Comparison of ENCODE assay signal across 17 cellular contexts in the genomic region with DNA sequence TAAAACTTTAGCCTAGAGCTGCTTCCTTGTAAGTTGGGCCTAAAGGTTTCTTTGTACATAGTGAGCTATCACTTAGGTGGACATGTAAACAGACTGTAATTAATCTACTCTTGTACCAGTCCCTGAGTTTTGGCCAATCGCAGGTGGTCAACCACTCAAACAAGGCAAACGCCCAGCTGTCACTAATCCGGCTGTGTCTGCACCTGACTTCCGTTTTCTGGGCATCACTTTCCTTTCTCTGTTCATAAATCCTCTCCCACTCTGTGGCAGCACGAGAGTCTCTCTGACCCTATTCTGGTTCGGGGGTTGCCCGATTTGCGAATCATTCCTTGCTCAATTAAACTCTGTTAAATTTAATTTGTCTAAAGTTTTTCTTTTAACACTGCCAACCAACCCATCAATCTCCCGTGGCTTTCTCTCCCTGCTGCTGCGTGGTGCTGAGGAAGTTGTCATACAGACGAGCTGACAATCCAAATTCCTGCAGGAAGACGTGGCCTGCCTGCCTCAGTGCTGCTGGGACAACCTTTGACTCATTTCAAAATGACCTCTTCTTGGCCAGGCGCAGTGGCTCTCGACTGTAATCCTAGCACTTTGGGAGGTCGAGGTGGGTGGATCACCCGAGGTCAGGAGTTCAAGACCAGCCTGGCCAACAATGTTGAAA.
DNase-seq lines count a peak whose midpoint lies in the region; ATAC-seq lines count a peak whose summit lies in the region.
"Had no signal": no experiment of that assay in that cellular context is flagged by ENCODE, and none has a peak within 500 bp of the region (broad histone marks: within the 10 kb centered on the region; RNA-seq: fewer than 3 reads in every experiment).

No MANE protein-coding gene starts in this region.

- no peak overlapping the region for H3K4me3 ChIP-seq in GM23248
- H3K4me3 ChIP-seq: skin epidermis, thyroid gland had no signal

- H3K4me2 ChIP-seq in GM23248 (ENCODE audit: unreplicated experiment) = no peak overlapping the region

- DNase-seq in RPMI7951 (ENCODE audit: low read depth) (peak; percentile 7), naive B cell (no peak), SKM-1 treated with dmso at 0.1 percent for 144 hours (lab: John Stamatoyannopoulos, UW; ENCODE audit: unreplicated experiment) (no peak), GM23248 (no peak)
- no peak for DNase-seq in stimulated activated CD4-positive, alpha-beta T cell treated with anti-CD3 and anti-CD28 coated beads, Interleukin-4, amount 100 ng/mL, for 1 hour
- DNase-seq: activated naive CD8-positive, alpha-beta T cell treated with anti-CD3 and anti-CD28 coated beads, Interleukin-2, amount 50 U/mL, for 24 hours; effector memory CD8-positive, alpha-beta T cell; NCI-H2029; NCI-H510A; T-cell; thyroid gland had no signal

- peaks cover 0 to 6% of the 10 kb centered on the region in 2 donors for H3K36me3 Mint-ChIP-seq in naive B cell
- H3K36me3 Mint-ChIP-seq: T-cell had no signal

- 58 to 61% methylated on average over 16 of the region's 16 CpGs for WGBS in GM23248 (ENCODE audit: low coverage in 1 of 2, low lambda C conversion rate in 2 of 2, missing lambda C conversion rate in 2 of 2), 2 experiments

- no peak overlapping the region for H3K27ac ChIP-seq in GM23248
- H3K27ac ChIP-seq: skin epidermis, thyroid gland, VCaP had no signal

- H3K27me3 Mint-ChIP-seq in naive B cell = peaks cover 0 to 4% (median 0%) of the 10 kb centered on the region in 3 donors
- H3K27me3 Mint-ChIP-seq: central memory CD8-positive, alpha-beta T cell; effector memory CD8-positive, alpha-beta T cell had no signal

- in situ Hi-C loops in GM23248 (cut with MboI) = no loop called here

- H4K20me1 ChIP-seq in GM23248 (ENCODE audit: insufficient read depth) = no peaks in the 10 kb centered on the region

- no peaks in the 10 kb centered on the region for H3K4me1 ChIP-seq in GM23248 (ENCODE audit: insufficient read depth)
- H3K4me1 ChIP-seq: thyroid gland had no signal

- no peaks in the 10 kb centered on the region for H3K27me3 ChIP-seq in GM23248 (replicated peaks; ENCODE audit: insufficient read depth)
- H3K27me3 ChIP-seq: thyroid gland had no signal

- no peaks in the 10 kb centered on the region for H3K9me2 ChIP-seq in GM23248 (ENCODE audit: insufficient read depth)

- H3K4me1 Mint-ChIP-seq in naive B cell = peaks cover 2 to 7% (median 3%) of the 10 kb centered on the region in 3 donors
- H3K4me1 Mint-ChIP-seq: activated naive CD8-positive, alpha-beta T cell treated with anti-CD3 and anti-CD28 coated beads, Interleukin-2, amount 50 U/mL, for 24 hours; central memory CD8-positive, alpha-beta T cell; T-cell had no signal

- H3K36me3 ChIP-seq in GM23248 (ENCODE audit: low read depth) = no peaks in the 10 kb centered on the region
- H3K36me3 ChIP-seq: thyroid gland had no signal

- H3K9ac ChIP-seq in GM23248 = no peak overlapping the region

- H3K4me3 Mint-ChIP-seq in naive B cell = peak overlapping the region in 5 of 8 donors; percentile 25 to 61 (median 41)
- H3K4me3 Mint-ChIP-seq: activated naive CD8-positive, alpha-beta T cell treated with anti-CD3 and anti-CD28 coated beads, Interleukin-2, amount 50 U/mL, for 24 hours; activated T-helper 1 cell treated with anti-CD3 and anti-CD28 coated beads, Interleukin-12 subunit alpha, Interleukin-12 subunit beta, Interleukin-2, Interleukin-4 antibody, amounts not matched to agents 30 ng/mL and 10 ng/mL and 1 ng/mL, durations not matched to agents 14 hours and 24 hours and 36 hours; central memory CD8-positive, alpha-beta T cell; effector memory CD8-positive, alpha-beta T cell; T-cell had no signal

- H3K79me2 ChIP-seq in GM23248 (ENCODE audit: insufficient read depth) = no peaks in the 10 kb centered on the region

- peaks cover 0 to 2% (median 0%) of the 10 kb centered on the region in 7 donors for H3K9me3 Mint-ChIP-seq in naive B cell
- H3K9me3 Mint-ChIP-seq: activated naive CD8-positive, alpha-beta T cell treated with anti-CD3 and anti-CD28 coated beads, Interleukin-2, amount 50 U/mL, for 24 hours; activated T-helper 1 cell treated with anti-CD3 and anti-CD28 coated beads, Interleukin-12 subunit alpha, Interleukin-12 subunit beta, Interleukin-2, Interleukin-4 antibody, amounts not matched to agents 30 ng/mL and 10 ng/mL and 1 ng/mL, durations not matched to agents 14 hours and 24 hours and 36 hours; effector memory CD8-positive, alpha-beta T cell; T-cell had no signal

- H3K9me3 ChIP-seq in GM23248 (ENCODE audit: low read depth) = no peaks in the 10 kb centered on the region
- H3K9me3 ChIP-seq: thyroid gland had no signal

- no peaks in the 10 kb centered on the region for H3F3A ChIP-seq in GM23248 (ENCODE audit: insufficient read depth)

- ATAC-seq in GM18867 (IDR thresholded peaks at IDR 0.05; ENCODE audit: unreplicated experiment) = peak; percentile 47
- peak; percentile 74 for ATAC-seq in HG02885 (IDR thresholded peaks at IDR 0.05; ENCODE audit: poor library complexity, unreplicated experiment)
- no peak for ATAC-seq in naive B cell (ENCODE audit: low read depth in 2 of 2)
- ATAC-seq: activated naive CD8-positive, alpha-beta T cell treated with anti-CD3 and anti-CD28 coated beads, Interleukin-2, amount 50 U/mL, for 24 hours; effector memory CD8-positive, alpha-beta T cell; T-cell had no signal

- no peak overlapping the region for H3K27ac Mint-ChIP-seq in naive B cell
- H3K27ac Mint-ChIP-seq: activated naive CD8-positive, alpha-beta T cell treated with anti-CD3 and anti-CD28 coated beads, Interleukin-2, amount 50 U/mL, for 24 hours; activated T-helper 1 cell treated with anti-CD3 and anti-CD28 coated beads, Interleukin-12 subunit alpha, Interleukin-12 subunit beta, Interleukin-2, Interleukin-4 antibody, amounts not matched to agents 30 ng/mL and 10 ng/mL and 1 ng/mL, durations not matched to agents 14 hours and 24 hours and 36 hours; T-cell had no signal

- no peak overlapping the region for H2AFZ ChIP-seq in GM23248

Comparison
In these comparisons a context has a peak if more than half of its experiments do, and no peak if none do; other contexts are left out.
1. ATAC-seq: peak in GM18867 (single experiment) and HG02885 (single experiment); none in naive B cell (0 of 2).